ENCODE assay signal across 30 cellular contexts in the genomic region with DNA sequence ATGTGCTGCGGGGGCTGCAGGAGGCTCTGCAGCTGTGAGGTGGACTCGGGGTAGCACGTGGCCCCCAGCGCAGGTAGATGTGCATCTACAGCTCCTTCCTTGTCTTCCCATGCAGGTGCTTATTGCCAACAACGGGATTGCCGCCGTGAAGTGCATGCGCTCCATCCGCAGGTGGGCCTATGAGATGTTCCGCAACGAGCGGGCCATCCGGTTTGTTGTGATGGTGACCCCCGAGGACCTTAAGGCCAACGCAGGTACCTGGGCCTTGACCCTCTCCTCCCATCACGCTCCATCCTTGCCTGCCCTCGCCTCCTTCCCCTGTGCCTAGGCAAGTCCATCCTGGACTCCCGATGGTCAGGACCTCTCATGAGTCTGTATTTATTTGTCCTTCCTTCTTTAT.
"Had no signal": no experiment of that assay in that cellular context is flagged by ENCODE, and none has a peak within 500 bp of the region (broad histone marks: within the 10 kb centered on the region; RNA-seq: fewer than 3 reads in every experiment).

No MANE protein-coding gene starts in this region.

- H3K9me3 Mint-ChIP-seq: activated naive CD4-positive, alpha-beta T cell treated with anti-CD3 and anti-CD28 coated beads for 36 hours; T-helper 2 cell treated with Interferon-gamma antibody and Interleukin-4, amounts not matched to agents 5 μg/mL and 100 μg/mL, for 36 hours had no signal

- H3K9me3 ChIP-seq: adrenal gland, body of pancreas, Peyer's patch, SJSA1, SK-N-SH had no signal

- H3K27ac Mint-ChIP-seq: activated CD4-positive, alpha-beta T cell treated with anti-CD3 and anti-CD28 coated beads for 36 hours; activated CD4-positive, alpha-beta T cell treated with anti-CD3 and anti-CD28 coated beads, Interleukin-2, amount 10 ng/mL, durations not matched to agents 7 days and 5 days; activated CD8-positive, alpha-beta T cell treated with anti-CD3 and anti-CD28 coated beads, Interleukin-2, amount 10 ng/mL, durations not matched to agents 7 days and 5 days; activated naive CD4-positive, alpha-beta T cell treated with anti-CD3 and anti-CD28 coated beads for 36 hours; activated T-helper 1 cell treated with anti-CD3 and anti-CD28 coated beads, Interleukin-12 subunit alpha, Interleukin-12 subunit beta, Interleukin-2, Interleukin-4 antibody, amounts not matched to agents 30 ng/mL and 10 ng/mL and 1 ng/mL, durations not matched to agents 14 hours and 24 hours and 36 hours; T-helper 1 cell treated with Interleukin-12 subunit alpha and Interleukin-12 subunit beta and Interleukin-4 antibody, amounts not matched to agents 30 μg/mL and 1 μg/mL, for 36 hours; T-helper 2 cell treated with Interferon-gamma antibody and Interleukin-4, amounts not matched to agents 5 μg/mL and 100 μg/mL, for 36 hours had no signal

- ATAC-seq: activated CD4-positive, alpha-beta T cell treated with anti-CD3 and anti-CD28 coated beads for 36 hours; activated CD8-positive, alpha-beta T cell treated with anti-CD3 and anti-CD28 coated beads, Interleukin-2, amount 10 ng/mL, durations not matched to agents 7 days and 5 days; activated naive CD4-positive, alpha-beta T cell treated with anti-CD3 and anti-CD28 coated beads, Interleukin-2, amount 50 U/mL, for 72 hours; activated T-cell treated with anti-CD3 and anti-CD28 coated beads, Interleukin-2, amount 50 U/mL, for 4 hours; body of pancreas had no signal

- H3K27me3 ChIP-seq: adrenal gland, body of pancreas, Peyer's patch, SJSA1 had no signal

- H3K4me3 Mint-ChIP-seq: activated CD4-positive, alpha-beta T cell treated with anti-CD3 and anti-CD28 coated beads for 36 hours; activated CD4-positive, alpha-beta T cell treated with anti-CD3 and anti-CD28 coated beads, Interleukin-2, amount 10 ng/mL, durations not matched to agents 7 days and 5 days; activated CD8-positive, alpha-beta T cell treated with anti-CD3 and anti-CD28 coated beads, Interleukin-2, amount 10 ng/mL, durations not matched to agents 7 days and 5 days; activated naive CD4-positive, alpha-beta T cell treated with anti-CD3 and anti-CD28 coated beads for 36 hours; activated T-cell treated with anti-CD3 and anti-CD28 coated beads, Interleukin-2, amount 50 U/mL, for 4 hours; activated T-helper 1 cell treated with anti-CD3 and anti-CD28 coated beads, Interleukin-12 subunit alpha, Interleukin-12 subunit beta, Interleukin-2, Interleukin-4 antibody, amounts not matched to agents 30 ng/mL and 10 ng/mL and 1 ng/mL, durations not matched to agents 14 hours and 24 hours and 36 hours; T-helper 1 cell treated with Interleukin-12 subunit alpha and Interleukin-12 subunit beta and Interleukin-4 antibody, amounts not matched to agents 30 μg/mL and 1 μg/mL, for 36 hours; T-helper 2 cell treated with Interferon-gamma antibody and Interleukin-4, amounts not matched to agents 5 μg/mL and 100 μg/mL, for 36 hours had no signal

- DNase-seq: activated CD4-positive, alpha-beta T cell treated with anti-CD3 and anti-CD28 coated beads for 36 hours; activated CD4-positive, alpha-beta T cell treated with anti-CD3 and anti-CD28 coated beads, Interleukin-2, amount 10 ng/mL, durations not matched to agents 7 days and 5 days; activated CD4-positive, alpha-beta T cell treated with anti-CD3 and anti-CD28 coated beads, Interleukin-2, amount 50 U/mL, for 48 hours; activated CD8-positive, alpha-beta T cell treated with anti-CD3 and anti-CD28 coated beads, Interleukin-2, amount 10 ng/mL, durations not matched to agents 7 days and 5 days; activated gamma-delta T cell treated with Interleukin-2 at 50 U/mL for 16 hours; activated naive CD4-positive, alpha-beta T cell treated with anti-CD3 and anti-CD28 coated beads for 36 hours; activated T-cell treated with anti-CD3 and anti-CD28 coated beads for 4 hours; activated T-cell treated with anti-CD3 and anti-CD28 coated beads, Interleukin-2, amount 50 U/mL, for 4 hours; NCI-H1092 treated with DMSO at 0.1 percent for 48 hours; NCI-H146; NCI-H187; NCI-H2029 treated with DMSO at 0.1 percent for 48 hours; NCI-H2107; NCI-H2171; NCI-H510A; NCI-H526; NCI-H748 treated with DMSO at 0.1 percent for 48 hours; NK-92 treated with Interleukin-12 subunit alpha and Interleukin-12 subunit beta, amount 100 ng/mL, for 24 hours; Peyer's patch; RPMI8226; SHP77 treated with DMSO at 0.1 percent for 48 hours; SK-N-SH had no signal

- H3K4me1 ChIP-seq: body of pancreas, Peyer's patch, SJSA1 had no signal

- H3K4me2 ChIP-seq: KMS-11, SK-N-SH had no signal

- H3K36me3 ChIP-seq: SJSA1 had no signal

- H3K4me3 ChIP-seq: adrenal gland, body of pancreas, Peyer's patch, SJSA1 had no signal

- H3K9ac ChIP-seq: KMS-11, SK-N-SH had no signal

- H3K4me1 Mint-ChIP-seq: activated CD4-positive, alpha-beta T cell treated with anti-CD3 and anti-CD28 coated beads for 36 hours had no signal

- H3K27me3 Mint-ChIP-seq: activated CD4-positive, alpha-beta T cell treated with anti-CD3 and anti-CD28 coated beads for 36 hours; activated CD4-positive, alpha-beta T cell treated with anti-CD3 and anti-CD28 coated beads, Interleukin-2, amount 10 ng/mL, durations not matched to agents 7 days and 5 days had no signal

- H3K27ac ChIP-seq: body of pancreas, KMS-11, SJSA1 had no signal
